In genomic region chr5:120677481-120677880, GRCh38 we compare ENCODE assay signal across 24 cellular contexts.
"Had no signal": no experiment of that assay in that cellular context is flagged by ENCODE, and none has a peak within 500 bp of the region (broad histone marks: within the 10 kb centered on the region; RNA-seq: fewer than 3 reads in every experiment).

No MANE protein-coding gene starts in this region.

- H3K27ac Mint-ChIP-seq: activated naive CD4-positive, alpha-beta T cell treated with anti-CD3 and anti-CD28 coated beads, Interleukin-2, amount 50 U/mL, for 24 hours; mesothelial cell of epicardium; natural killer cell treated with Interleukin-12 subunit alpha and Interleukin-12 subunit beta and Interleukin-15 and Interleukin-18, amount 100 ng/mL, for 72 hours; T-helper 1 cell treated with Interleukin-12 subunit alpha and Interleukin-12 subunit beta and Interleukin-4 antibody, amounts not matched to agents 30 μg/mL and 1 μg/mL, for 36 hours had no signal

- H3K9me3 ChIP-seq: esophagus muscularis mucosa, left lung, neutrophil, tibial artery, uterus had no signal

- ATAC-seq: foreskin keratinocyte; left lung; natural killer cell treated with Interleukin-12 subunit alpha and Interleukin-12 subunit beta and Interleukin-15 and Interleukin-18, amount 100 ng/mL, for 72 hours; stimulated activated naive CD8-positive, alpha-beta T cell treated with anti-CD3 and anti-CD28 coated beads, Interleukin-15, Interleukin-2, amounts not matched to agents 100 U/mL and 50 U/mL, for 24 hours had no signal

- H3K36me3 ChIP-seq: cardiac muscle cell, esophagus muscularis mucosa, left lung, neutrophil, tibial artery, uterus had no signal

- H3K4me3 ChIP-seq: cardiac muscle cell, esophagus muscularis mucosa, left lung, tibial artery, uterus had no signal

- FAIRE-seq: endothelial cell of umbilical vein, kidney had no signal

- H3K27ac ChIP-seq: cardiac muscle cell, esophagus muscularis mucosa, foreskin keratinocyte, left lung, neutrophil, tibial artery, uterus had no signal

- H3K4me3 Mint-ChIP-seq: activated naive CD4-positive, alpha-beta T cell treated with anti-CD3 and anti-CD28 coated beads, Interleukin-2, amount 50 U/mL, for 24 hours; mesothelial cell of epicardium; natural killer cell treated with Interleukin-12 subunit alpha and Interleukin-12 subunit beta and Interleukin-15 and Interleukin-18, amount 100 ng/mL, for 72 hours; T-helper 1 cell treated with Interleukin-12 subunit alpha and Interleukin-12 subunit beta and Interleukin-4 antibody, amounts not matched to agents 30 μg/mL and 1 μg/mL, for 36 hours had no signal

- H3K36me3 Mint-ChIP-seq: activated naive CD4-positive, alpha-beta T cell treated with anti-CD3 and anti-CD28 coated beads, Interleukin-2, amount 50 U/mL, for 24 hours; mesothelial cell of epicardium; natural killer cell treated with Interleukin-12 subunit alpha and Interleukin-12 subunit beta and Interleukin-15 and Interleukin-18, amount 100 ng/mL, for 72 hours had no signal

- H3K4me1 ChIP-seq: esophagus muscularis mucosa, foreskin keratinocyte, left lung, tibial artery, uterus had no signal

- H3K27me3 ChIP-seq: cardiac muscle cell, esophagus muscularis mucosa, foreskin keratinocyte, left lung, neutrophil, tibial artery, uterus had no signal

- DNase-seq: activated CD4-positive, CD25-positive, alpha-beta regulatory T cell treated with anti-CD3 and anti-CD28 coated beads, Interleukin-2, amount 50 U/mL, for 72 hours; activated CD8-positive, alpha-beta memory T cell treated with anti-CD3 and anti-CD28 coated beads for 24 hours; activated gamma-delta T cell; amniotic stem cell; dermis blood vessel endothelial cell; effector memory CD4-positive, alpha-beta T cell; foreskin keratinocyte; kidney; left lung; posterior cingulate gyrus; retina; stimulated activated CD4-positive, alpha-beta T cell treated with anti-CD3 and anti-CD28 coated beads, Interleukin-1b, Interleukin-23, amount 100 ng/mL, for 48 hours; stimulated activated naive CD8-positive, alpha-beta T cell treated with anti-CD3 and anti-CD28 coated beads, Interleukin-15, Interleukin-2, amounts not matched to agents 100 U/mL and 50 U/mL, for 24 hours; substantia nigra; tibial artery; uterus had no signal

- H3K9me3 Mint-ChIP-seq: T-helper 1 cell treated with Interleukin-12 subunit alpha and Interleukin-12 subunit beta and Interleukin-4 antibody, amounts not matched to agents 30 μg/mL and 1 μg/mL, for 36 hours had no signal

- H3K27me3 Mint-ChIP-seq: activated naive CD4-positive, alpha-beta T cell treated with anti-CD3 and anti-CD28 coated beads, Interleukin-2, amount 50 U/mL, for 24 hours; natural killer cell treated with Interleukin-12 subunit alpha and Interleukin-12 subunit beta and Interleukin-15 and Interleukin-18, amount 100 ng/mL, for 72 hours had no signal

- H3K4me1 Mint-ChIP-seq: activated naive CD4-positive, alpha-beta T cell treated with anti-CD3 and anti-CD28 coated beads, Interleukin-2, amount 50 U/mL, for 24 hours had no signal
